In the genomic region with DNA sequence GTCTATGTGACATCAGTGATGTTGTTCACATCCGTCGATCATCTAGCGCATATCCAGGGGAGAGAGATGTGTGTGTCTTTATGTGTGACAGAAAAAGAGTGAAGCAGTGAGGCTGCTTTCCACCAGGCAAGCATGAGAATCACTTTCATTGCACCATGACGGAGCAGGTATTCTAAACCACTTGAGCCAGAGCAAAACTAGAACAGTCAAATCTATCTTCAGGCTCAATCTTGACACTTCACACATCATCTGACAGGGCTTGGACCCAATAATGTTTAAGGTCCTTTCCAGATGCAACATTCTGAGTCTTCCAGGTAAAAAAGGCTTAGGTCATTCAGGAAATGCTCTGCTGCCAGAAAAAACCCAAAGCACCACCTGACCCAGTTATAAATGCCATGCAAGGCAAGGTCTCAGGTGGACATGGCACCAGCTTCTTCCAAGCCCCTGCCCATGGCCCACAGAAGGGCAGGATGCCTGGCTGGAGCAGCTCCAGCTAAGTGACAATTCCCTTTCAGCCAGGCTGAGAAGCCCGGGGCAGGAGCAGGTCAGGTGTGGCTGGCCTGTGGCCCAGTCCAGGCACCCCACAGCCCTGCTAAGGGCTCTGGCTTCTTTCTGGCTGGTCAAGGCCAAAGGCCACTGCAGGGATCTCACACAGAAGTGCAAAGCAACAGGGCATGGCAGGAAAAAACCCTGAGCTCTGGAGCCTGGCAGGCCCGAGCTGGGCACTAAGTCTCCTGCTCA, we compare ENCODE assay signal across 27 cellular contexts. TPM values are rescaled to one million over a fixed set of nuclear protein-coding genes. Genes with fewer than 3 reads are reported as not detected.
A peak's percentile ranks its signal among the peaks of the same experiment; 100 is the strongest.
DNase-seq lines count a peak whose midpoint lies in the region; ATAC-seq and TF ChIP-seq lines count a peak whose summit lies in the region.
"Had no signal": no experiment of that assay in that cellular context is flagged by ENCODE, and none has a peak within 500 bp of the region (broad histone marks: within the 10 kb centered on the region; RNA-seq: fewer than 3 reads in every experiment).

No MANE protein-coding gene starts in this region.

- H3F3A ChIP-seq in neural cell (ENCODE audit: insufficient read depth, low read length, poor library complexity, severe bottlenecking) = no peaks in the 10 kb centered on the region

- ATAC-seq in heart right ventricle (no peak), Right ventricle myocardium superior (ENCODE audit: poor library complexity) (no peak), upper lobe of right lung (no peak), GM21528 (IDR thresholded peaks at IDR 0.05; ENCODE audit: low FRiP score, unreplicated experiment) (no peak)
- ATAC-seq: A549, esophagus mucosa, left colon, sciatic nerve had no signal

- no peak for TF ChIP-seq EP300 in neural cell (conservative IDR thresholded peaks at IDR 0.05; ENCODE audit: poor library complexity, severe bottlenecking)

- peak overlapping the region; percentile 2 for H3K27ac Mint-ChIP-seq in endodermal cell
- H3K27ac Mint-ChIP-seq: stimulated activated naive CD8-positive, alpha-beta T cell treated with anti-CD3 and anti-CD28 coated beads, Interleukin-15, Interleukin-2, amounts not matched to agents 100 ng/mL and 50 ng/mL, for 24 hours had no signal

- peaks cover 25% of the 10 kb centered on the region for H4K20me1 ChIP-seq in neural cell (ENCODE audit: insufficient read depth)

- H3K4me3 Mint-ChIP-seq in endodermal cell = no peak overlapping the region
- H3K4me3 Mint-ChIP-seq: activated naive CD8-positive, alpha-beta T cell treated with anti-CD3 and anti-CD28 coated beads, Interleukin-2, amount 10 ng/mL, durations not matched to agents 7 days and 5 days; stimulated activated naive CD8-positive, alpha-beta T cell treated with anti-CD3 and anti-CD28 coated beads, Interleukin-15, Interleukin-2, amounts not matched to agents 100 ng/mL and 50 ng/mL, for 24 hours had no signal

- TF ChIP-seq RAD21 in neural cell (conservative IDR thresholded peaks at IDR 0.05) = no peak

- intact Hi-C loops in heart right ventricle (cut with DNase I) (loop anchor here in 4 of 10 donors (5.0 to 10.0 kb wide), 4 partner anchors 33 to 254 kb away; partner anchors contain the start of gene TIMM44 (in 2 of the 4)), Right ventricle myocardium superior (cut with DNase I) (loop anchor here (5.0 kb wide), 1 partner anchor 58 kb away; the partner anchor contains the start of gene TIMM44), upper lobe of right lung (cut with DNase I) (no loop called here)

- no peaks in the 10 kb centered on the region for H3K9me3 ChIP-seq in heart right ventricle
- no peaks in the 10 kb centered on the region for H3K9me3 ChIP-seq in endodermal cell (ENCODE audit: control insufficient read depth, low read length)
- H3K9me3 ChIP-seq in neural cell (ENCODE audit: low read length) = no peaks in the 10 kb centered on the region
- no peaks in the 10 kb centered on the region for H3K9me3 ChIP-seq in upper lobe of right lung
- H3K9me3 ChIP-seq: A549, MG63, Peyer's patch, SK-N-SH had no signal

- no peak for TF ChIP-seq CTCF in heart right ventricle (IDR thresholded peaks at IDR 0.05)
- TF ChIP-seq CTCF in endodermal cell (conservative IDR thresholded peaks at IDR 0.05) = no peak
- TF ChIP-seq CTCF in neural cell (IDR thresholded peaks at IDR 0.05; ENCODE audit: poor library complexity, severe bottlenecking) = no peak
- no peak for TF ChIP-seq CTCF in upper lobe of right lung (IDR thresholded peaks at IDR 0.05)

- H3K4me3 ChIP-seq in heart right ventricle (no peak overlapping the region), endodermal cell (ENCODE audit: low read length) (no peak overlapping the region), neural cell (ENCODE audit: low read length) (no peak overlapping the region), upper lobe of right lung (no peak overlapping the region)
- H3K4me3 ChIP-seq: A549, MG63, Peyer's patch had no signal

- H3K27ac ChIP-seq in heart right ventricle (peak overlapping the region in 6 of 10 donors; percentile 26 to 88 (median 60)), endodermal cell (ENCODE audit: low read depth, low read length) (no peak overlapping the region), neural cell (ENCODE audit: low read length) (no peak overlapping the region), upper lobe of right lung (peak overlapping the region; percentile 47)
- H3K27ac ChIP-seq: A549, Peyer's patch had no signal

- H3K9ac ChIP-seq in endodermal cell (ENCODE audit: extremely low read depth, low read length, poor library complexity, severe bottlenecking) = no peak overlapping the region
- H3K9ac ChIP-seq in neural cell (ENCODE audit: low read length) = peak overlapping the region; percentile 12
- H3K9ac ChIP-seq: SK-N-SH had no signal

- H2AFZ ChIP-seq in neural cell (ENCODE audit: low read depth, low read length) = no peak overlapping the region

- WGBS in heart right ventricle, 2 donors = 65 to 70% methylated on average over 6 of the region's 6 CpGs
- 96 to 98% methylated on average over 6 of the region's 6 CpGs for WGBS in endodermal cell (ENCODE audit: insufficient coverage in 1 of 2, insufficient read length in 1 of 2), 2 experiments

- peaks cover 28 to 72% (median 61%) of the 10 kb centered on the region in 9 donors for H3K4me1 ChIP-seq in heart right ventricle
- H3K4me1 ChIP-seq in endodermal cell (ENCODE audit: control insufficient read depth, insufficient read depth, low read length) = peaks cover 3% of the 10 kb centered on the region
- H3K4me1 ChIP-seq in upper lobe of right lung = peaks cover 44% of the 10 kb centered on the region

- H3K36me3 ChIP-seq in heart right ventricle (peaks cover 0 to 15% (median 0%) of the 10 kb centered on the region in 9 donors), endodermal cell (ENCODE audit: control insufficient read depth, insufficient read depth, low read length) (peaks cover 33% of the 10 kb centered on the region), neural cell (ENCODE audit: insufficient read depth, low read length) (no peaks in the 10 kb centered on the region), upper lobe of right lung (no peaks in the 10 kb centered on the region)

- DNase-seq in heart right ventricle = no peak
- DNase-seq in Right ventricle myocardium superior = no peak
- no peak for DNase-seq in endodermal cell
- no peak for DNase-seq in upper lobe of right lung
- no peak for DNase-seq in NCI-H1092 (lab: John Stamatoyannopoulos, UW)
- no peak for DNase-seq in epidermal melanocyte (ENCODE audit: insufficient read length, low spot score)
- DNase-seq: activated naive CD8-positive, alpha-beta T cell treated with anti-CD3 and anti-CD28 coated beads, Interleukin-2, amount 10 ng/mL, durations not matched to agents 7 days and 5 days; C1 segment of cervical spinal cord; left colon; MG63; NCI-H1694; NCI-H226; Peyer's patch; SK-N-SH; T-helper 9 cell had no signal

- peaks cover 28% of the 10 kb centered on the region for H3K4me1 Mint-ChIP-seq in endodermal cell

- no peaks in the 10 kb centered on the region for H3K9me3 Mint-ChIP-seq in endodermal cell
- H3K9me3 Mint-ChIP-seq: activated naive CD8-positive, alpha-beta T cell treated with anti-CD3 and anti-CD28 coated beads, Interleukin-2, amount 10 ng/mL, durations not matched to agents 7 days and 5 days; stimulated activated naive CD8-positive, alpha-beta T cell treated with anti-CD3 and anti-CD28 coated beads, Interleukin-15, Interleukin-2, amounts not matched to agents 100 ng/mL and 50 ng/mL, for 24 hours had no signal

- peaks cover 26% of the 10 kb centered on the region for H3K36me3 Mint-ChIP-seq in endodermal cell (ENCODE audit: low read depth)

- H3K27me3 Mint-ChIP-seq in endodermal cell (ENCODE audit: insufficient read depth) = no peaks in the 10 kb centered on the region
- H3K27me3 Mint-ChIP-seq: activated naive CD8-positive, alpha-beta T cell treated with anti-CD3 and anti-CD28 coated beads, Interleukin-2, amount 10 ng/mL, durations not matched to agents 7 days and 5 days; stimulated activated naive CD8-positive, alpha-beta T cell treated with anti-CD3 and anti-CD28 coated beads, Interleukin-15, Interleukin-2, amounts not matched to agents 100 ng/mL and 50 ng/mL, for 24 hours had no signal

- H3K79me2 ChIP-seq in neural cell (replicated peaks; ENCODE audit: insufficient read depth, low read length) = peaks cover 89% of the 10 kb centered on the region

- H3K27me3 ChIP-seq in heart right ventricle (no peaks in the 10 kb centered on the region), endodermal cell (ENCODE audit: control insufficient read depth, insufficient read depth, low read length, poor library complexity, severe bottlenecking) (no peaks in the 10 kb centered on the region), neural cell (ENCODE audit: insufficient read depth, low read depth, low read length) (no peaks in the 10 kb centered on the region), upper lobe of right lung (no peaks in the 10 kb centered on the region)
- H3K27me3 ChIP-seq: MG63, Peyer's patch had no signal

- no peaks in the 10 kb centered on the region for H3K9me2 ChIP-seq in neural cell (ENCODE audit: insufficient read depth, low read length)
- H3K9me2 ChIP-seq: SK-N-SH had no signal

- no peak overlapping the region for H3K4me2 ChIP-seq in neural cell (ENCODE audit: low read length)
- H3K4me2 ChIP-seq: A549, SK-N-SH had no signal

RNA-seq across cellular contexts. Expression of gene ELAVL1, which starts 5.0 kb away (rescaled TPM):
- total RNA-seq in heart right ventricle (10 to 100 TPM; 44.2 to 60.1 (median 55.3) TPM), Right ventricle myocardium superior (49.4 TPM), endodermal cell (100 to 1,000 TPM; 123 to 149 TPM), upper lobe of right lung (65.9 TPM)
- polyA plus RNA-seq in heart right ventricle (10 to 100 TPM; 11.6 to 31.7 TPM), neural cell (18.4 and 19.1 TPM in 2 replicates)
- 151 TPM for polyA plus RNA-seq in endodermal cell (2013, experiment 1 of 2)
- polyA plus RNA-seq in endodermal cell (2013, experiment 2 of 2) = 138 TPM
- 29.7 and 55.3 TPM in 2 replicates for polyA minus RNA-seq in neural cell

RNA-seq across cellular contexts. Expression of gene CCL25, which starts 52.1 kb away (rescaled TPM):
- not detected for total RNA-seq in heart right ventricle
- not detected for polyA plus RNA-seq in heart right ventricle
- total RNA-seq in Right ventricle myocardium superior = not detected
- total RNA-seq in endodermal cell = not detected
- 0.50 TPM for polyA plus RNA-seq in endodermal cell (2013, experiment 1 of 2)
- polyA plus RNA-seq in endodermal cell (2013, experiment 2 of 2) = 0.54 TPM
- 1.9 and 2.4 TPM in 2 replicates for polyA plus RNA-seq in neural cell
- polyA minus RNA-seq in neural cell = 0.73 TPM in 1 of 2 replicates, not detected in the other
- total RNA-seq in upper lobe of right lung = not detected
- total RNA-seq: activated CD8-positive, alpha-beta memory T cell treated with anti-CD3 and anti-CD28 coated beads for 36 hours; dermis microvascular lymphatic vessel endothelial cell; esophagus mucosa; H4; left colon; mucosa of gallbladder; omental fat pad; sciatic nerve; urinary bladder had no signal
- polyA plus RNA-seq: A549, SK-N-SH, urinary bladder had no signal

RNA-seq across cellular contexts. Expression of gene TIMM44, which starts 57.0 kb away (rescaled TPM):
- total RNA-seq in heart right ventricle = 10 to 100 TPM; 54.9 to 97.5 (median 71.4) TPM
- polyA plus RNA-seq in heart right ventricle = 100 to 1,000 TPM; 110 to 188 TPM
- total RNA-seq in Right ventricle myocardium superior = 116 TPM
- 10 to 100 TPM; 78.1 to 80.0 TPM for total RNA-seq in endodermal cell
- 50.1 TPM for polyA plus RNA-seq in endodermal cell (2013, experiment 1 of 2)
- polyA plus RNA-seq in endodermal cell (2013, experiment 2 of 2) = 44.7 TPM
- polyA plus RNA-seq in neural cell = 48.3 and 56.7 TPM in 2 replicates
- 37.3 and 39.7 TPM in 2 replicates for polyA minus RNA-seq in neural cell
- total RNA-seq in upper lobe of right lung = 49.8 TPM

Comparison
In these comparisons a context has a peak if more than half of its experiments do, and no peak if none do; other contexts are left out.
1. H3K27ac ChIP-seq: peak in heart right ventricle (6 of 10) and upper lobe of right lung (single experiment); none in endodermal cell (single experiment) and neural cell (single experiment).